In the genomic region with DNA sequence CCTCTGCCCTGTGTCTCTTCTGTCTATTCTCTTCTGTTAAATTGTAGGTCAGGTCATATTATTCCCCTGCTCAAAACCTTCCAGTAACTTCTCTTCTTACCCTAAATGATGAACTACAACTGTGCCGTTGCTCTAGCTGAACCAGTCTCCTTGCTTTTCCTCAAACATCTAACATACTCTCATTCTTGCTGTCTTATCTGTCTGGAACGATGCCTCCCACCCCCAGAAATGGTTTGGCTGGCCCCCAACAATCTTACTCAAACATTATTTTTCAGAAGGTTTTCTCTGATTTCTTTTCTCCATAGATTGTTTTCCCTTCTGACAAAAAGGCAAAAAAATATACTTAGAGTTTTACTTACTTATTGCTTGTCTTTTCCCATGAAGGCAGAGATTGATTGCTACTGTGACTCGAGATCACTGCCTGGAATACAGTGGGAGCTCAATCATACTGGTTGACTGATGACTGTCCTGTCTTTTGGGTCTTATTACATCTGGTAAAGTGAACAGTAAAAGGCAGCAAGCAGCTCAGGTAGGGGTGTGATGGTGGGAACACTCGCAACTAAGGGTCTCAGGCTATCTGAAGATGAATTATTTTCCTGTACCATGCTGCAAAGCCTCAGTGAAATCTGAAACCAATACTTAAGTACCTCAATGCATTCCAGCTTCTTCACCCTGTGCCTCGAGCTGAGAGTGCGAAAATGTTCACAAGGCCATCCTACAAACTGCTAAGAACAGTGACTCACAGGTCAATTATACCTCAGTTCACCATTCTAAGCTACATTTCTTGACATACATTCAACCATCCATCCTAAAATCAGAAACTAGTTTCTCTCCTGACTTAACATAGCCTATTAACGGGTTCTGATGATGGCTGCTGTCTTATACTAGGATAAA, we compare ENCODE assay signal across 16 cellular contexts.
DNase-seq lines count a peak whose midpoint lies in the region; ATAC-seq and TF ChIP-seq lines count a peak whose summit lies in the region.
"Had no signal": no experiment of that assay in that cellular context is flagged by ENCODE, and none has a peak within 500 bp of the region (broad histone marks: within the 10 kb centered on the region; RNA-seq: fewer than 3 reads in every experiment).

No MANE protein-coding gene starts in this region.

- H3K9me3 ChIP-seq in RWPE2 (ENCODE audit: severe bottlenecking) (no peaks in the 10 kb centered on the region), fibroblast of lung (ENCODE audit: control insufficient read depth, insufficient read depth, low read depth, low read length) (no peaks in the 10 kb centered on the region), tibial artery (no peaks in the 10 kb centered on the region), HAP-1 (no peaks in the 10 kb centered on the region)
- H3K9me3 ChIP-seq: neutrophil had no signal

- no peaks in the 10 kb centered on the region for H4K20me1 ChIP-seq in fibroblast of lung (ENCODE audit: control insufficient read depth, extremely low read depth, insufficient read depth, low read length)

- H3K36me3 ChIP-seq in ACC112 (ENCODE audit: insufficient read depth, low read length) (peaks cover 19% of the 10 kb centered on the region), RWPE2 (ENCODE audit: low read depth) (peaks cover 12% of the 10 kb centered on the region), fibroblast of lung (ENCODE audit: control insufficient read depth, insufficient read depth, low read length) (no peaks in the 10 kb centered on the region), tibial artery (no peaks in the 10 kb centered on the region), HAP-1 (replicated peaks) (no peaks in the 10 kb centered on the region)

- DNase-seq in RWPE2 (ENCODE audit: low spot score) (no peak), fibroblast of lung (ENCODE audit: low read depth in 2 of 2) (peak; percentile 64 to 97), non-pigmented ciliary epithelial cell (ENCODE audit: low read depth) (peak; percentile 84), tibial artery (no peak), HAP-1 (ENCODE audit: low spot score in 2 of 2) (no peak), foreskin keratinocyte (no peak), NCI-H524 treated with DMSO at 0.1 percent for 48 hours (lab: John Stamatoyannopoulos, UW) (no peak)
- DNase-seq: activated effector memory CD4-positive, alpha-beta T cell treated with Interleukin-2 at 50 U/mL for 16 hours; anterior cingulate cortex; immature natural killer cell; NCI-H146; NCI-H510A treated with DMSO at 0.1 percent for 48 hours had no signal

- intact Hi-C loops in tibial artery (cut with DNase I; ENCODE audit: low total_unique reads): no loop called here

- H3K27me3 ChIP-seq in ACC112 (ENCODE audit: insufficient read depth, low read length) (no peaks in the 10 kb centered on the region), RWPE2 (ENCODE audit: insufficient read depth, poor library complexity, severe bottlenecking) (no peaks in the 10 kb centered on the region), fibroblast of lung (ENCODE audit: control insufficient read depth, insufficient read depth, low read length) (no peaks in the 10 kb centered on the region), tibial artery (no peaks in the 10 kb centered on the region), HAP-1 (ENCODE audit: low read depth) (no peaks in the 10 kb centered on the region), foreskin keratinocyte (no peaks in the 10 kb centered on the region)
- H3K27me3 ChIP-seq: neutrophil had no signal

- TF ChIP-seq CTCF in RWPE2 (IDR thresholded peaks at IDR 0.05; ENCODE audit: poor library complexity, severe bottlenecking) (no peak), fibroblast of lung (conservative IDR thresholded peaks at IDR 0.05 in 1 of 2, IDR thresholded peaks at IDR 0.05 in 1 of 2; ENCODE audit: low read depth in 1 of 2, low read length in 2 of 2) (no peak), tibial artery (IDR thresholded peaks at IDR 0.05) (no peak), foreskin keratinocyte (conservative IDR thresholded peaks at IDR 0.05) (no peak)

- in situ Hi-C loops in HAP-1 (cut with MboI; ENCODE audit: low sequenced_read_pairs): no loop called here

- H2AFZ ChIP-seq in ACC112 (ENCODE audit: low read length, unreplicated experiment): no peak overlapping the region
- no peak overlapping the region for H2AFZ ChIP-seq in fibroblast of lung (ENCODE audit: low read length)

- H3K27ac ChIP-seq in ACC112 (ENCODE audit: low read depth, low read length) (peak overlapping the region; percentile 99), RWPE2 (ENCODE audit: poor library complexity, severe bottlenecking) (peak overlapping the region; percentile 20), fibroblast of lung (ENCODE audit: insufficient read depth, low read length) (no peak overlapping the region), tibial artery (no peak overlapping the region), foreskin keratinocyte (no peak overlapping the region)
- H3K27ac ChIP-seq: HL-60, KMS-11, neutrophil had no signal

- H3K79me2 ChIP-seq in ACC112 (ENCODE audit: control insufficient read depth, insufficient read depth, low read length, unreplicated experiment) (peaks cover 93% of the 10 kb centered on the region), fibroblast of lung (ENCODE audit: control insufficient read depth, insufficient read depth, low read length) (peaks cover 82% of the 10 kb centered on the region)

- no peak overlapping the region for H3K9ac ChIP-seq in fibroblast of lung (ENCODE audit: insufficient read depth, low read length)
- H3K9ac ChIP-seq: KMS-11 had no signal

- H3K4me1 ChIP-seq in ACC112 (ENCODE audit: control insufficient read depth, insufficient read depth, low read length, unreplicated experiment) (peaks cover 65% of the 10 kb centered on the region), RWPE2 (ENCODE audit: insufficient read depth, poor library complexity, severe bottlenecking) (peaks cover 40% of the 10 kb centered on the region), fibroblast of lung (ENCODE audit: control insufficient read depth, extremely low read depth, insufficient read depth, low read length) (peaks cover 6% of the 10 kb centered on the region), tibial artery (no peaks in the 10 kb centered on the region), HAP-1 (peaks cover 7% of the 10 kb centered on the region; the same call in 1 of the 2 replicates), foreskin keratinocyte (peaks cover 29% of the 10 kb centered on the region)

- ATAC-seq in RWPE2 (ENCODE audit: low read depth): peak; percentile 45; the same call in 2 of the 3 replicates
- no peak for ATAC-seq in foreskin keratinocyte

- H3K4me3 ChIP-seq in ACC112 (ENCODE audit: low read depth, low read length) (no peak overlapping the region), RWPE2 (ENCODE audit: severe bottlenecking) (no peak overlapping the region), fibroblast of lung (replicated peaks in 1 of 4; ENCODE audit: control extremely low read depth in 1 of 4, insufficient read depth in 1 of 4, low read depth in 3 of 4, low read length in 4 of 4) (no peak overlapping the region), tibial artery (no peak overlapping the region), HAP-1 (no peak overlapping the region)

- H3K4me2 ChIP-seq in fibroblast of lung (ENCODE audit: extremely low read depth, insufficient read depth, low read length): no peak overlapping the region
- H3K4me2 ChIP-seq: KMS-11 had no signal

Comparison
In these comparisons a context has a peak if more than half of its experiments do, and no peak if none do; other contexts are left out.
1. H3K27ac ChIP-seq: peak in ACC112 (single experiment) and RWPE2 (single experiment); none in fibroblast of lung (single experiment), tibial artery (0 of 2) and foreskin keratinocyte (single experiment).
2. DNase-seq: peak in fibroblast of lung (2 of 2) and non-pigmented ciliary epithelial cell (single experiment); none in RWPE2 (single experiment), tibial artery (0 of 2), HAP-1 (0 of 2), foreskin keratinocyte (0 of 2) and NCI-H524 treated with DMSO at 0.1 percent for 48 hours (single experiment).